Comparison of ENCODE assay signal across 19 cellular contexts in the genomic region with DNA sequence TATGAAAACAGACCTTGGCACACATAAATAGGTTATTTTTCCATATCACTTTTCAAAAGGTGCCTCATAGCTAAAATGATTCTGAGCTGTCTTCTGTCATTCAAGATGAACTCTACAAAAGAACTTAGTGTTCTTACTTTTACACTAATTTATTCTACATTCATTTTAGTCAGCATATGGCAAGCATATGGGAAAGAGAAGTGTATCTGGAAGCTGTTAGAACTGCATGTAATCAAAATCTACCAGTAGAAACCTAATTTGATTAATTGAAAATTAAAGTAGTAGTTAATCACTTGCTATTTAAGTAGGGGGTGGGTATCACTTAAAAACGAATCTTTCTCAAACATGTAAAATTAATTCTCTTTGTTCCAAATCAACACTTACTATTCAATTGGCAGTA.
DNase-seq lines count a peak whose midpoint lies in the region; ATAC-seq and TF ChIP-seq lines count a peak whose summit lies in the region.
"Had no signal": no experiment of that assay in that cellular context is flagged by ENCODE, and none has a peak within 500 bp of the region (broad histone marks: within the 10 kb centered on the region; RNA-seq: fewer than 3 reads in every experiment).

No MANE protein-coding gene starts in this region.

- H3K9ac ChIP-seq in SK-N-MC (ENCODE audit: insufficient read length) (peak overlapping the region; percentile 30), fibroblast of lung (ENCODE audit: insufficient read depth, low read length) (no peak overlapping the region)
- H3K9ac ChIP-seq: BLaER1, KMS-11 had no signal

- peaks cover 2% of the 10 kb centered on the region for H3K79me2 ChIP-seq in fibroblast of lung (ENCODE audit: control insufficient read depth, insufficient read depth, low read length)

- no peaks in the 10 kb centered on the region for H3K36me3 Mint-ChIP-seq in activated naive CD8-positive, alpha-beta T cell
- peaks cover 1% of the 10 kb centered on the region for H3K36me3 Mint-ChIP-seq in activated naive CD8-positive, alpha-beta T cell treated with anti-CD3 and anti-CD28 coated beads, Interleukin-2, amount 50 U/mL, for 24 hours (ENCODE audit: low read depth)
- H3K36me3 Mint-ChIP-seq: CD8-positive, alpha-beta memory T cell had no signal

- ATAC-seq in activated naive CD8-positive, alpha-beta T cell treated with anti-CD3 and anti-CD28 coated beads, Interleukin-2, amount 50 U/mL, for 24 hours: no peak
- ATAC-seq in activated CD4-positive, CD25-positive, alpha-beta regulatory T cell treated with anti-CD3 and anti-CD28 coated beads, Interleukin-2, amount 50 U/mL, for 24 hours: no peak

- peak overlapping the region; percentile 20 for H3K4me2 ChIP-seq in fibroblast of lung (ENCODE audit: extremely low read depth, insufficient read depth, low read length)
- H3K4me2 ChIP-seq: BLaER1, KMS-11 had no signal

- peaks cover 4% of the 10 kb centered on the region for H3K4me1 ChIP-seq in fibroblast of lung (ENCODE audit: control insufficient read depth, extremely low read depth, insufficient read depth, low read length)
- peaks cover 0 to 14% of the 10 kb centered on the region in 2 donors for H3K4me1 ChIP-seq in uterus
- no peaks in the 10 kb centered on the region for H3K4me1 ChIP-seq in SJCRH30
- H3K4me1 ChIP-seq: BLaER1 had no signal

- H3K27me3 ChIP-seq in fibroblast of lung (ENCODE audit: control insufficient read depth, insufficient read depth, low read length): no peaks in the 10 kb centered on the region
- no peaks in the 10 kb centered on the region for H3K27me3 ChIP-seq in uterus
- H3K27me3 ChIP-seq in SJCRH30: no peaks in the 10 kb centered on the region
- H3K27me3 ChIP-seq: BLaER1 had no signal

- TF ChIP-seq CTCF in fibroblast of lung (conservative IDR thresholded peaks at IDR 0.05 in 1 of 2, IDR thresholded peaks at IDR 0.05 in 1 of 2; ENCODE audit: low read depth in 1 of 2, low read length in 2 of 2): no peak
- TF ChIP-seq CTCF in uterus (IDR thresholded peaks at IDR 0.05): no peak

- no peak overlapping the region for H3K4me3 Mint-ChIP-seq in activated naive CD8-positive, alpha-beta T cell
- no peak overlapping the region for H3K4me3 Mint-ChIP-seq in activated naive CD8-positive, alpha-beta T cell treated with anti-CD3 and anti-CD28 coated beads, Interleukin-2, amount 50 U/mL, for 24 hours
- H3K4me3 Mint-ChIP-seq: CD8-positive, alpha-beta memory T cell had no signal

- H4K20me1 ChIP-seq in fibroblast of lung (ENCODE audit: control insufficient read depth, extremely low read depth, insufficient read depth, low read length): no peaks in the 10 kb centered on the region
- H4K20me1 ChIP-seq: BLaER1 had no signal

- H3K9me3 ChIP-seq in SK-N-MC (ENCODE audit: low read depth, low read length) (peaks cover 13% of the 10 kb centered on the region; the same call in 1 of the 2 replicates), fibroblast of lung (ENCODE audit: control insufficient read depth, insufficient read depth, low read depth, low read length) (no peaks in the 10 kb centered on the region), uterus (no peaks in the 10 kb centered on the region), SJCRH30 (replicated peaks) (no peaks in the 10 kb centered on the region)
- H3K9me3 ChIP-seq: BLaER1 had no signal

- no peak for DNase-seq in activated naive CD8-positive, alpha-beta T cell treated with anti-CD3 and anti-CD28 coated beads, Interleukin-2, amount 50 U/mL, for 24 hours
- DNase-seq in SK-N-MC (ENCODE audit: low read depth, low spot score) (no peak), fibroblast of lung (ENCODE audit: low read depth in 2 of 2) (peak in 1 of 2 donors; percentile 17), uterus (no peak), posterior vena cava (ENCODE audit: low spot score) (no peak), SJCRH30 (no peak)
- DNase-seq: CD8-positive, alpha-beta memory T cell; DMS79; NCI-H1092 treated with DMSO at 0.1 percent for 48 hours; NCI-H1436 treated with DMSO at 0.1 percent for 48 hours; NCI-H1930; NCI-H510A treated with DMSO at 0.1 percent for 48 hours; NCI-H748 treated with DMSO at 0.1 percent for 48 hours; SHP77 treated with DMSO at 0.1 percent for 48 hours had no signal

- peak overlapping the region; percentile 96 for H3K27ac ChIP-seq in SK-N-MC
- H3K27ac ChIP-seq in fibroblast of lung (ENCODE audit: insufficient read depth, low read length): no peak overlapping the region
- peak overlapping the region; percentile 62 to 66 for H3K27ac ChIP-seq in uterus
- no peak overlapping the region for H3K27ac ChIP-seq in SJCRH30
- H3K27ac ChIP-seq: BLaER1, KMS-11, RWPE1 had no signal

- no peak overlapping the region for H2AFZ ChIP-seq in fibroblast of lung (ENCODE audit: low read length)

- no peaks in the 10 kb centered on the region for H3K9me3 Mint-ChIP-seq in activated naive CD8-positive, alpha-beta T cell (ENCODE audit: low read depth)
- H3K9me3 Mint-ChIP-seq in activated naive CD8-positive, alpha-beta T cell treated with anti-CD3 and anti-CD28 coated beads, Interleukin-2, amount 50 U/mL, for 24 hours: peaks cover 3% of the 10 kb centered on the region

- no peak for TF ChIP-seq POLR2A in uterus (IDR thresholded peaks at IDR 0.05)

- intact Hi-C loops in uterus (cut with DNase I; ENCODE audit: low total_unique reads) (no loop called here), posterior vena cava (cut with DNase I) (no loop called here)

- peak overlapping the region; percentile 1 for H3K27ac Mint-ChIP-seq in activated naive CD8-positive, alpha-beta T cell
- no peak overlapping the region for H3K27ac Mint-ChIP-seq in activated naive CD8-positive, alpha-beta T cell treated with anti-CD3 and anti-CD28 coated beads, Interleukin-2, amount 50 U/mL, for 24 hours

- H3K4me1 Mint-ChIP-seq in activated naive CD8-positive, alpha-beta T cell (ENCODE audit: low read depth): peaks cover 74% of the 10 kb centered on the region
- peaks cover 63% of the 10 kb centered on the region for H3K4me1 Mint-ChIP-seq in activated naive CD8-positive, alpha-beta T cell treated with anti-CD3 and anti-CD28 coated beads, Interleukin-2, amount 50 U/mL, for 24 hours

- peak overlapping the region; percentile 71 for H3K4me3 ChIP-seq in SK-N-MC
- no peak overlapping the region for H3K4me3 ChIP-seq in fibroblast of lung (replicated peaks in 1 of 4; ENCODE audit: control extremely low read depth in 1 of 4, insufficient read depth in 1 of 4, low read depth in 3 of 4, low read length in 4 of 4)
- no peak overlapping the region for H3K4me3 ChIP-seq in uterus
- no peak overlapping the region for H3K4me3 ChIP-seq in SJCRH30
- H3K4me3 ChIP-seq: BLaER1 had no signal

- H3K27me3 Mint-ChIP-seq in activated naive CD8-positive, alpha-beta T cell: no peaks in the 10 kb centered on the region
- no peaks in the 10 kb centered on the region for H3K27me3 Mint-ChIP-seq in activated naive CD8-positive, alpha-beta T cell treated with anti-CD3 and anti-CD28 coated beads, Interleukin-2, amount 50 U/mL, for 24 hours
- H3K27me3 Mint-ChIP-seq: CD8-positive, alpha-beta memory T cell had no signal

- H3K36me3 ChIP-seq in SK-N-MC (ENCODE audit: insufficient read depth, low read length) (peaks cover 21% of the 10 kb centered on the region), fibroblast of lung (ENCODE audit: control insufficient read depth, insufficient read depth, low read length) (no peaks in the 10 kb centered on the region), uterus (no peaks in the 10 kb centered on the region), SJCRH30 (no peaks in the 10 kb centered on the region)
- H3K36me3 ChIP-seq: BLaER1 had no signal

Comparison
In these comparisons a context has a peak if more than half of its experiments do, and no peak if none do; other contexts are left out.
1. H3K27ac ChIP-seq: peak in SK-N-MC (single experiment) and uterus (2 of 2); none in fibroblast of lung (single experiment) and SJCRH30 (single experiment).